Comparison of ENCODE assay signal across 11 cellular contexts in genomic region chr11:93775289-93775688, GRCh38. TPM values are rescaled to one million over a fixed set of nuclear protein-coding genes. Genes with fewer than 3 reads are reported as not detected.
DNase-seq lines count a peak whose midpoint lies in the region; ATAC-seq and TF ChIP-seq lines count a peak whose summit lies in the region.
"Had no signal": no experiment of that assay in that cellular context is flagged by ENCODE, and none has a peak within 500 bp of the region (broad histone marks: within the 10 kb centered on the region; RNA-seq: fewer than 3 reads in every experiment).

No MANE protein-coding gene starts in this region.

- POLR2A ChIA-PET in PC-9 (lab: Charles Lee; ENCODE audit: unreplicated experiment): no interaction called here

- intact Hi-C loops in PC-9 (cut with micrococcal nuclease; ENCODE audit: unreplicated experiment): no loop called here
- intact Hi-C loops in sciatic nerve (cut with DNase I): no loop called here
- intact Hi-C loops in adrenal gland (cut with DNase I): no loop called here

- H3K27ac ChIP-seq in PC-9 (no peak overlapping the region), adrenal gland (no peak overlapping the region)

- ATAC-seq in sciatic nerve: no peak

- no peak for TF ChIP-seq POLR2A in adrenal gland (IDR thresholded peaks at IDR 0.05)

- H4K20me1 ChIP-seq in PC-9 (ENCODE audit: insufficient read depth): no peaks in the 10 kb centered on the region

- H3K4me3 ChIP-seq in AG10803 (ENCODE audit: low read length) (no peak overlapping the region), GM12864 (ENCODE audit: low read depth, low read length) (no peak overlapping the region), PC-9 (no peak overlapping the region), adrenal gland (no peak overlapping the region)

- no TSS peak for BruUV-seq in PC-9 (replicated peaks; lab: Mats Ljungman, UMichigan)

- no peaks in the 10 kb centered on the region for H3K27me3 ChIP-seq in PC-9 (ENCODE audit: insufficient read depth, low read depth)
- H3K27me3 ChIP-seq in adrenal gland: no peaks in the 10 kb centered on the region

- H3K79me2 ChIP-seq in PC-9 (ENCODE audit: low read depth): no peaks in the 10 kb centered on the region

- no peak for DNase-seq in AG10803 (ENCODE audit: low read depth)
- no peak for DNase-seq in GM12864 (ENCODE audit: low read depth)
- DNase-seq in PC-9: no peak
- peak; percentile 5 for DNase-seq in foreskin melanocyte
- no peak for DNase-seq in sciatic nerve (ENCODE audit: low spot score)
- DNase-seq in DMS153 (lab: John Stamatoyannopoulos, UW): no peak
- DNase-seq in adrenal gland: no peak
- DNase-seq in medulla oblongata (ENCODE audit: extremely low spot score): no peak
- DNase-seq: activated B cell treated with CpG ODN at 0.5 μM for 24 hours; midbrain; stimulated activated naive CD4-positive, alpha-beta T cell treated with Interleukin-2 at 50 U/mL for 16 hours had no signal

- WGBS in adrenal gland, 4 donors: 53 to 63% (median 56%) methylated on average over 2 of the region's 2 CpGs

- H2AFZ ChIP-seq in PC-9: no peak overlapping the region

- H3K4me1 ChIP-seq in PC-9 (replicated peaks; ENCODE audit: insufficient read depth) (no peaks in the 10 kb centered on the region), adrenal gland (replicated peaks in 1 of 2) (no peaks in the 10 kb centered on the region)

- H3K9me3 ChIP-seq in PC-9 (ENCODE audit: insufficient read depth, low read depth): no peaks in the 10 kb centered on the region
- H3K9me3 ChIP-seq in adrenal gland (replicated peaks in 1 of 3): no peaks in the 10 kb centered on the region

- no peaks in the 10 kb centered on the region for H3K9me2 ChIP-seq in PC-9 (ENCODE audit: insufficient read depth)

- CTCF ChIA-PET in PC-9 (lab: Charles Lee): no interaction called here

- H3K4me2 ChIP-seq in PC-9: no peak overlapping the region

- TF ChIP-seq CTCF in AG10803 (conservative IDR thresholded peaks at IDR 0.05; ENCODE audit: low read length): peak; percentile 8; the same call in 1 of the 2 replicates
- TF ChIP-seq CTCF in GM12864 (IDR thresholded peaks at IDR 0.05; ENCODE audit: low read depth, low read length, missing control alignments): peak; percentile 19
- TF ChIP-seq CTCF in PC-9 (conservative IDR thresholded peaks at IDR 0.05): peak; percentile 59
- no peak for TF ChIP-seq CTCF in adrenal gland (IDR thresholded peaks at IDR 0.05)

- H3F3A ChIP-seq in PC-9 (ENCODE audit: insufficient read depth, low read depth): no peaks in the 10 kb centered on the region

- H3K36me3 ChIP-seq in PC-9 (ENCODE audit: low read depth) (no peaks in the 10 kb centered on the region), adrenal gland (replicated peaks in 1 of 2) (no peaks in the 10 kb centered on the region)

RNA-seq across cellular contexts. Expression of gene MED17, which starts 8.8 kb away (rescaled TPM):
- total RNA-seq in PC-9 (2021) (26.9 and 37.4 TPM in 2 replicates), sciatic nerve (29.0 TPM), adrenal gland (10 to 100 TPM; 16.9 to 32.0 (median 24.8) TPM)
- polyA plus RNA-seq in adrenal gland: 10 to 100 TPM in 2 of 3 donors, 1 to 10 TPM in 1; 8.4 to 16.9 (median 10.4) TPM

RNA-seq across cellular contexts. Expression of gene C11orf54, which starts 33.8 kb away (rescaled TPM):
- 35.6 and 37.2 TPM in 2 replicates for total RNA-seq in PC-9 (2021)
- total RNA-seq in sciatic nerve: 38.2 TPM
- total RNA-seq in adrenal gland: 10 to 100 TPM; 28.7 to 68.2 (median 36.3) TPM
- 10 to 100 TPM; 15.2 to 31.9 (median 19.1) TPM for polyA plus RNA-seq in adrenal gland

RNA-seq across cellular contexts. Expression of gene TAF1D, which starts 34.0 kb away (rescaled TPM):
- total RNA-seq in PC-9 (2021): 158 and 167 TPM in 2 replicates
- total RNA-seq in sciatic nerve: 121 TPM
- total RNA-seq in adrenal gland: 10 to 100 TPM; 20.8 to 91.0 (median 50.3) TPM
- polyA plus RNA-seq in adrenal gland: 100 to 1,000 TPM in 2 of 3 donors, 10 to 100 TPM in 1; 72.1 to 262 (median 131) TPM

Comparison
In these comparisons a context has a peak if more than half of its experiments do, and no peak if none do; other contexts are left out.
1. CTCF ChIP-seq: peak in AG10803 (single experiment), GM12864 (single experiment) and PC-9 (single experiment); none in adrenal gland (0 of 6).